ENCODE assay signal across 1 cellular context in the genomic region with DNA sequence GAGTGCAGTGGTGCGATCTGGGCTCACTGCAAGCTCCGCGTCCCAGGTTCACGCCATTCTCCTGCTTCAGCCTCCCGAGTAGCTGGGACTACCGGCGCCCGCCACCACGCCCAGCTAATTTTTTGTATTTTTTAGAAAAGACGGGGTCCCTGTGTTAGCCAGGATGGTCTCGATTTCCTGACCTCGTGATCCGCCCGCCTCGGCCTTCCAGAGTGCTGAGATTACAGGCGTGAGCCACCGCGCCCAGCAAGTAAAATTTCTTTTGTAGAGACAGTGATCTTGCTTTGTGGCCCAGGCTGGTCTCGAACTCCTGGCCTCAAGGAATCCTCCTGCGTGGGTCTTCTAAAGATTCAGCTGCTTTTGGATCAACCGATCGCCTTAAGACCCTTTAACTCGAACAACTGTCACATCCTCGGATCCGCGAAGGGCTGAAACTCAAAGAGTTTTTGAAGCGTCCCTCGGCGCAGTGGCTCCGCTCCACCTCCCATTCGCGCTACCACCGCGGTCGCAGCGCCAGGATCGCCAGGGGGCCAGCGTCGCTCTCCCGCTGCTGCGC.
TF ChIP-seq lines count a peak whose summit lies in the region.

No MANE protein-coding gene starts in this region.

TF ChIP-seq in HepG2, 621 proteins besides CTCF, POLR2A, EP300 and RAD21 (continues in another document):
- TF ChIP-seq, protein P1, sequence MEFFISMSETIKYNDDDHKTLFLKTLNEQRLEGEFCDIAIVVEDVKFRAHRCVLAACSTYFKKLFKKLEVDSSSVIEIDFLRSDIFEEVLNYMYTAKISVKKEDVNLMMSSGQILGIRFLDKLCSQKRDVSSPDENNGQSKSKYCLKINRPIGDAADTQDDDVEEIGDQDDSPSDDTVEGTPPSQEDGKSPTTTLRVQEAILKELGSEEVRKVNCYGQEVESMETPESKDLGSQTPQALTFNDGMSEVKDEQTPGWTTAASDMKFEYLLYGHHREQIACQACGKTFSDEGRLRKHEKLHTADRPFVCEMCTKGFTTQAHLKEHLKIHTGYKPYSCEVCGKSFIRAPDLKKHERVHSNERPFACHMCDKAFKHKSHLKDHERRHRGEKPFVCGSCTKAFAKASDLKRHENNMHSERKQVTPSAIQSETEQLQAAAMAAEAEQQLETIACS (CRISPR knock-in tag; IDR thresholded peaks at IDR 0.05), result 0 out of 2 replicates have a peak, but pooled peaks have one; percentile 11
- TF ChIP-seq, protein P2, sequence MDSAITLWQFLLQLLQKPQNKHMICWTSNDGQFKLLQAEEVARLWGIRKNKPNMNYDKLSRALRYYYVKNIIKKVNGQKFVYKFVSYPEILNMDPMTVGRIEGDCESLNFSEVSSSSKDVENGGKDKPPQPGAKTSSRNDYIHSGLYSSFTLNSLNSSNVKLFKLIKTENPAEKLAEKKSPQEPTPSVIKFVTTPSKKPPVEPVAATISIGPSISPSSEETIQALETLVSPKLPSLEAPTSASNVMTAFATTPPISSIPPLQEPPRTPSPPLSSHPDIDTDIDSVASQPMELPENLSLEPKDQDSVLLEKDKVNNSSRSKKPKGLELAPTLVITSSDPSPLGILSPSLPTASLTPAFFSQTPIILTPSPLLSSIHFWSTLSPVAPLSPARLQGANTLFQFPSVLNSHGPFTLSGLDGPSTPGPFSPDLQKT (CRISPR knock-in tag; IDR thresholded peaks at IDR 0.05; ENCODE audit: borderline replicate concordance), result peak; percentile 73; the same call in 1 of the 2 replicates
- TF ChIP-seq FOXJ3 (CRISPR knock-in tag; IDR thresholded peaks at IDR 0.05; ENCODE audit: borderline replicate concordance), result peak; percentile 75; the same call in 1 of the 2 replicates
- 0 out of 2 replicates have a peak, but pooled peaks have one; percentile 10 for TF ChIP-seq ZNF143 (CRISPR knock-in tag; IDR thresholded peaks at IDR 0.05)
- TF ChIP-seq, protein P3, sequence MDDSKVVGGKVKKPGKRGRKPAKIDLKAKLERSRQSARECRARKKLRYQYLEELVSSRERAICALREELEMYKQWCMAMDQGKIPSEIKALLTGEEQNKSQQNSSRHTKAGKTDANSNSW (CRISPR knock-in tag; IDR thresholded peaks at IDR 0.05; ENCODE audit: borderline replicate concordance), result 0 out of 2 replicates have a peak, but pooled peaks have one; percentile 31
- peak; percentile 83; the same call in 1 of the 2 replicates for TF ChIP-seq ZNF605 (CRISPR knock-in tag; IDR thresholded peaks at IDR 0.05)
- TF ChIP-seq, protein P4, sequence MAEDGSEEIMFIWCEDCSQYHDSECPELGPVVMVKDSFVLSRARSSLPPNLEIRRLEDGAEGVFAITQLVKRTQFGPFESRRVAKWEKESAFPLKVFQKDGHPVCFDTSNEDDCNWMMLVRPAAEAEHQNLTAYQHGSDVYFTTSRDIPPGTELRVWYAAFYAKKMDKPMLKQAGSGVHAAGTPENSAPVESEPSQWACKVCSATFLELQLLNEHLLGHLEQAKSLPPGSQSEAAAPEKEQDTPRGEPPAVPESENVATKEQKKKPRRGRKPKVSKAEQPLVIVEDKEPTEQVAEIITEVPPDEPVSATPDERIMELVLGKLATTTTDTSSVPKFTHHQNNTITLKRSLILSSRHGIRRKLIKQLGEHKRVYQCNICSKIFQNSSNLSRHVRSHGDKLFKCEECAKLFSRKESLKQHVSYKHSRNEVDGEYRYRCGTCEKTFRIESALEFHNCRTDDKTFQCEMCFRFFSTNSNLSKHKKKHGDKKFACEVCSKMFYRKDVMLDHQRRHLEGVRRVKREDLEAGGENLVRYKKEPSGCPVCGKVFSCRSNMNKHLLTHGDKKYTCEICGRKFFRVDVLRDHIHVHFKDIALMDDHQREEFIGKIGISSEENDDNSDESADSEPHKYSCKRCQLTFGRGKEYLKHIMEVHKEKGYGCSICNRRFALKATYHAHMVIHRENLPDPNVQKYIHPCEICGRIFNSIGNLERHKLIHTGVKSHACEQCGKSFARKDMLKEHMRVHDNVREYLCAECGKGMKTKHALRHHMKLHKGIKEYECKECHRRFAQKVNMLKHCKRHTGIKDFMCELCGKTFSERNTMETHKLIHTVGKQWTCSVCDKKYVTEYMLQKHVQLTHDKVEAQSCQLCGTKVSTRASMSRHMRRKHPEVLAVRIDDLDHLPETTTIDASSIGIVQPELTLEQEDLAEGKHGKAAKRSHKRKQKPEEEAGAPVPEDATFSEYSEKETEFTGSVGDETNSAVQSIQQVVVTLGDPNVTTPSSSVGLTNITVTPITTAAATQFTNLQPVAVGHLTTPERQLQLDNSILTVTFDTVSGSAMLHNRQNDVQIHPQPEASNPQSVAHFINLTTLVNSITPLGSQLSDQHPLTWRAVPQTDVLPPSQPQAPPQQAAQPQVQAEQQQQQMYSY (CRISPR knock-in tag; IDR thresholded peaks at IDR 0.05), result peak; percentile 80; the same call in 1 of the 2 replicates
- TF ChIP-seq, protein P5, sequence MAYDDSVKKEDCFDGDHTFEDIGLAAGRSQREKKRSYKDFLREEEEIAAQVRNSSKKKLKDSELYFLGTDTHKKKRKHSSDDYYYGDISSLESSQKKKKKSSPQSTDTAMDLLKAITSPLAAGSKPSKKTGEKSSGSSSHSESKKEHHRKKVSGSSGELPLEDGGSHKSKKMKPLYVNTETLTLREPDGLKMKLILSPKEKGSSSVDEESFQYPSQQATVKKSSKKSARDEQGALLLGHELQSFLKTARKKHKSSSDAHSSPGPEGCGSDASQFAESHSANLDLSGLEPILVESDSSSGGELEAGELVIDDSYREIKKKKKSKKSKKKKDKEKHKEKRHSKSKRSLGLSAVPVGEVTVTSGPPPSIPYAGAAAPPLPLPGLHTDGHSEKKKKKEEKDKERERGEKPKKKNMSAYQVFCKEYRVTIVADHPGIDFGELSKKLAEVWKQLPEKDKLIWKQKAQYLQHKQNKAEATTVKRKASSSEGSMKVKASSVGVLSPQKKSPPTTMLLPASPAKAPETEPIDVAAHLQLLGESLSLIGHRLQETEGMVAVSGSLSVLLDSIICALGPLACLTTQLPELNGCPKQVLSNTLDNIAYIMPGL (CRISPR knock-in tag; IDR thresholded peaks at IDR 0.05; ENCODE audit: borderline replicate concordance in 1 of 2, low read depth in 1 of 2), result peak in 1 of 2 experiments; percentile 43; a peak in 1 of 4 replicates
- TF ChIP-seq MED8 (CRISPR knock-in tag; IDR thresholded peaks at IDR 0.05; ENCODE audit: insufficient replicate concordance), result peak; percentile 12
- TF ChIP-seq ZNF547 (CRISPR knock-in tag; IDR thresholded peaks at IDR 0.05), result 0 out of 2 replicates have a peak, but pooled peaks have one; percentile 11
- TF ChIP-seq, protein P6, sequence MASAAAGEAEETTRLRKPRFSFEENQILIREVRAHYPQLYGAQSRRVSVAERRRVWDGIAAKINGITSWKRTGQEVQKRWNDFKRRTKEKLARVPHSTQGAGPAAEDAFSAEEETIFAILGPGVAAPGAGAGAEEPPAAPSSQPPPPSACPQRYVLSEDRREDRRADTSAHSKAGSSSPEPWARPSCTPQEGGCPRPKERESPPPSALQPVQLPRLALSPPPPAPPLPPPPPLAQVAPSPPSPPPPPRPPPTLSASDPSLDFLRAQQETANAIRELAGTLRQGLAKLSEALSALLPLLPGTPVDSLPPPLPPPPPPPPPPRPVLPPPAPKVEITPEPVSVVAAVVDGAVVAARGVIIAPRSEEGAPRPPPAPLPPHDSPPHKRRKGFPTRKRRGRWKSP (CRISPR knock-in tag; IDR thresholded peaks at IDR 0.05), result 0 out of 2 replicates have a peak, but pooled peaks have one; percentile 82
- TF ChIP-seq NKX3-1 (CRISPR knock-in tag; IDR thresholded peaks at IDR 0.05), result peak; percentile 45; the same call in 1 of the 2 replicates
- peak; percentile 27; the same call in 1 of the 2 replicates for TF ChIP-seq ZNF460 (CRISPR knock-in tag; IDR thresholded peaks at IDR 0.05; ENCODE audit: borderline replicate concordance)
- TF ChIP-seq ZNF263 (CRISPR knock-in tag; IDR thresholded peaks at IDR 0.05), result 0 out of 2 replicates have a peak, but pooled peaks have one; percentile 8
- TF ChIP-seq, protein P7, sequence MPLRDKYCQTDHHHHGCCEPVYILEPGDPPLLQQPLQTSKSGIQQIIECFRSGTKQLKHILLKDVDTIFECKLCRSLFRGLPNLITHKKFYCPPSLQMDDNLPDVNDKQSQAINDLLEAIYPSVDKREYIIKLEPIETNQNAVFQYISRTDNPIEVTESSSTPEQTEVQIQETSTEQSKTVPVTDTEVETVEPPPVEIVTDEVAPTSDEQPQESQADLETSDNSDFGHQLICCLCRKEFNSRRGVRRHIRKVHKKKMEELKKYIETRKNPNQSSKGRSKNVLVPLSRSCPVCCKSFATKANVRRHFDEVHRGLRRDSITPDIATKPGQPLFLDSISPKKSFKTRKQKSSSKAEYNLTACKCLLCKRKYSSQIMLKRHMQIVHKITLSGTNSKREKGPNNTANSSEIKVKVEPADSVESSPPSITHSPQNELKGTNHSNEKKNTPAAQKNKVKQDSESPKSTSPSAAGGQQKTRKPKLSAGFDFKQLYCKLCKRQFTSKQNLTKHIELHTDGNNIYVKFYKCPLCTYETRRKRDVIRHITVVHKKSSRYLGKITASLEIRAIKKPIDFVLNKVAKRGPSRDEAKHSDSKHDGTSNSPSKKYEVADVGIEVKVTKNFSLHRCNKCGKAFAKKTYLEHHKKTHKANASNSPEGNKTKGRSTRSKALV (CRISPR knock-in tag; IDR thresholded peaks at IDR 0.05), result peak; percentile 43; the same call in 1 of the 2 replicates
- peak; percentile 91; the same call in 1 of the 2 replicates for TF ChIP-seq SNAI1 (CRISPR knock-in tag; IDR thresholded peaks at IDR 0.05; ENCODE audit: borderline replicate concordance)
- peak; percentile 89 for TF ChIP-seq TAF1 (CRISPR knock-in tag; IDR thresholded peaks at IDR 0.05)
- TF ChIP-seq GZF1 (CRISPR knock-in tag; IDR thresholded peaks at IDR 0.05), result peak; percentile 68; the same call in 1 of the 2 replicates
- TF ChIP-seq ZNF33A (CRISPR knock-in tag; IDR thresholded peaks at IDR 0.05; ENCODE audit: borderline replicate concordance), result 0 out of 2 replicates have a peak, but pooled peaks have one; percentile 69
- TF ChIP-seq ZNF775 (CRISPR knock-in tag; IDR thresholded peaks at IDR 0.05; ENCODE audit: borderline replicate concordance), result 0 out of 2 replicates have a peak, but pooled peaks have one; percentile 27
- TF ChIP-seq ZMYM2 (CRISPR knock-in tag; IDR thresholded peaks at IDR 0.05), result peak; percentile 87; the same call in 1 of the 2 replicates
- peak; percentile 75; the same call in 1 of the 2 replicates for TF ChIP-seq ADNP (CRISPR knock-in tag; IDR thresholded peaks at IDR 0.05)
- 0 out of 2 replicates have a peak, but pooled peaks have one; percentile 81 for TF ChIP-seq HOXA5 (CRISPR knock-in tag; IDR thresholded peaks at IDR 0.05)
- TF ChIP-seq ZNF136 (CRISPR knock-in tag; IDR thresholded peaks at IDR 0.05; ENCODE audit: low read depth), result peak; percentile 93; the same call in 1 of the 2 replicates
- TF ChIP-seq CAMTA2 (CRISPR knock-in tag; IDR thresholded peaks at IDR 0.05; ENCODE audit: borderline replicate concordance), result 0 out of 2 replicates have a peak, but pooled peaks have one; percentile 7
- peak; percentile 81; the same call in 1 of the 2 replicates for TF ChIP-seq ZFP90 (CRISPR knock-in tag; IDR thresholded peaks at IDR 0.05; ENCODE audit: borderline replicate concordance)
- TF ChIP-seq ZMYM3 (CRISPR knock-in tag; IDR thresholded peaks at IDR 0.05), result peak; percentile 89; the same call in 1 of the 2 replicates
- TF ChIP-seq RBM39 (IDR thresholded peaks at IDR 0.05; ENCODE audit: low read depth, low read length, poor library complexity, severe bottlenecking), result peak; percentile 42
- TF ChIP-seq ZNF333 (CRISPR knock-in tag; IDR thresholded peaks at IDR 0.05; ENCODE audit: borderline replicate concordance), result peak; percentile 28; the same call in 1 of the 2 replicates
- 0 out of 2 replicates have a peak, but pooled peaks have one; percentile 32 for TF ChIP-seq ZNF672 (CRISPR knock-in tag; IDR thresholded peaks at IDR 0.05)
- TF ChIP-seq ZNF256 (CRISPR knock-in tag; conservative IDR thresholded peaks at IDR 0.05), result 0 out of 2 replicates have a peak, but pooled peaks have one; percentile 7
- peak; percentile 81; the same call in 1 of the 2 replicates for TF ChIP-seq NFATC3 (CRISPR knock-in tag; IDR thresholded peaks at IDR 0.05)
- peak; percentile 24; the same call in 1 of the 2 replicates for TF ChIP-seq ZNF776 (CRISPR knock-in tag; IDR thresholded peaks at IDR 0.05)
- TF ChIP-seq SATB2 (CRISPR knock-in tag; IDR thresholded peaks at IDR 0.05), result peak; percentile 68; the same call in 1 of the 2 replicates
- TF ChIP-seq ZNF44 (CRISPR knock-in tag; IDR thresholded peaks at IDR 0.05), result peak; percentile 83; the same call in 1 of the 2 replicates
- 0 out of 2 replicates have a peak, but pooled peaks have one; percentile 3 for TF ChIP-seq HOXA9 (CRISPR knock-in tag; IDR thresholded peaks at IDR 0.05; ENCODE audit: borderline replicate concordance)
- TF ChIP-seq KDM5B (CRISPR knock-in tag; IDR thresholded peaks at IDR 0.05; ENCODE audit: borderline replicate concordance), result 0 out of 2 replicates have a peak, but pooled peaks have one; percentile 5
- TF ChIP-seq, protein P8, sequence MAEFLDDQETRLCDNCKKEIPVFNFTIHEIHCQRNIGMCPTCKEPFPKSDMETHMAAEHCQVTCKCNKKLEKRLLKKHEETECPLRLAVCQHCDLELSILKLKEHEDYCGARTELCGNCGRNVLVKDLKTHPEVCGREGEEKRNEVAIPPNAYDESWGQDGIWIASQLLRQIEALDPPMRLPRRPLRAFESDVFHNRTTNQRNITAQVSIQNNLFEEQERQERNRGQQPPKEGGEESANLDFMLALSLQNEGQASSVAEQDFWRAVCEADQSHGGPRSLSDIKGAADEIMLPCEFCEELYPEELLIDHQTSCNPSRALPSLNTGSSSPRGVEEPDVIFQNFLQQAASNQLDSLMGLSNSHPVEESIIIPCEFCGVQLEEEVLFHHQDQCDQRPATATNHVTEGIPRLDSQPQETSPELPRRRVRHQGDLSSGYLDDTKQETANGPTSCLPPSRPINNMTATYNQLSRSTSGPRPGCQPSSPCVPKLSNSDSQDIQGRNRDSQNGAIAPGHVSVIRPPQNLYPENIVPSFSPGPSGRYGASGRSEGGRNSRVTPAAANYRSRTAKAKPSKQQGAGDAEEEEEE (CRISPR knock-in tag; IDR thresholded peaks at IDR 0.05; ENCODE audit: borderline replicate concordance), result 0 out of 2 replicates have a peak, but pooled peaks have one; percentile 83
- peak; percentile 52; the same call in 1 of the 2 replicates for TF ChIP-seq ZNF292 (CRISPR knock-in tag; IDR thresholded peaks at IDR 0.05; ENCODE audit: borderline replicate concordance, low read depth)
- peak; percentile 79 for TF ChIP-seq PHF8 (CRISPR knock-in tag; IDR thresholded peaks at IDR 0.05)
- TF ChIP-seq BRD4 (CRISPR knock-in tag; IDR thresholded peaks at IDR 0.05), result peak; percentile 68; the same call in 1 of the 2 replicates
